1 cellular context compared by ENCODE assay signal in the genomic region with DNA sequence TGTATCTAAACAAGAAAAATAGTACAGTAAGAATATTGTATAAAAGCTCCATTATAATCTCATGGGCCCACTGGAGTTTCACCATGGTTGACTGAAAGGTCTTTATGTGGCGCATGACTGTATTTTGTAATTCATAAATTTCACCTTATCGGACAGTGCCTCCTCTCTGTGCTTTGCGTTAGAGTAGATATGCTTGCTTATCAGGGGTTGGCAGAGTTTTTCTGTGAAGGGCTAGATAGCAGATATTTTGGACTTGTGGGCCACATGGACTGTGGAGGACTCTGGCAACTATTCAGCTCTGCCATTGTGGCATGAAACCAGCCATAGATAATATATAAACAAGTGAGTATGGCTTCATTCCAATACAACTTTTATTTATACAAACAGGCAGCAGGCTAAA.
TF ChIP-seq lines count a peak whose summit lies in the region.

No MANE protein-coding gene starts in this region.

TF ChIP-seq in K562, 482 proteins besides CTCF, POLR2A, EP300 and RAD21 (continues in another document):
- peak; percentile 93 to 94 for TF ChIP-seq KDM1A (IDR thresholded peaks at IDR 0.05)
- TF ChIP-seq ZNF197 (CRISPR knock-in tag; IDR thresholded peaks at IDR 0.05; ENCODE audit: low read depth): peak; percentile 98
- TF ChIP-seq ZNF282 (CRISPR knock-in tag; IDR thresholded peaks at IDR 0.05): no peak
- TF ChIP-seq CHCHD3 (CRISPR knock-in tag; IDR thresholded peaks at IDR 0.05): 0 out of 2 replicates have a peak, but pooled peaks have one; percentile 16
- no peak for TF ChIP-seq ZNF165 (CRISPR knock-in tag; IDR thresholded peaks at IDR 0.05; ENCODE audit: borderline replicate concordance)
- TF ChIP-seq ZFX (CRISPR knock-in tag; IDR thresholded peaks at IDR 0.05): peak; percentile 35; the same call in 1 of the 2 replicates
- no peak for TF ChIP-seq HNRNPH1 (optimal IDR thresholded peaks at IDR 0.05; ENCODE audit: low read depth, low read length)
- TF ChIP-seq PRMT5 (CRISPR knock-in tag; IDR thresholded peaks at IDR 0.05): no peak
- TF ChIP-seq ZBTB8A (IDR thresholded peaks at IDR 0.05; ENCODE audit: partially characterized antibody): no peak
- no peak for TF ChIP-seq ZNF133 (CRISPR knock-in tag; IDR thresholded peaks at IDR 0.05)
- TF ChIP-seq GTF2E2 (tag; IDR thresholded peaks at IDR 0.05): no peak; the same call in 1 of the 2 replicates
- TF ChIP-seq ZNF584 (CRISPR knock-in tag; IDR thresholded peaks at IDR 0.05; ENCODE audit: low read depth): peak; percentile 98
- no peak for TF ChIP-seq SETDB1 (IDR thresholded peaks at IDR 0.05; ENCODE audit: low read length)
- TF ChIP-seq, protein P1, sequence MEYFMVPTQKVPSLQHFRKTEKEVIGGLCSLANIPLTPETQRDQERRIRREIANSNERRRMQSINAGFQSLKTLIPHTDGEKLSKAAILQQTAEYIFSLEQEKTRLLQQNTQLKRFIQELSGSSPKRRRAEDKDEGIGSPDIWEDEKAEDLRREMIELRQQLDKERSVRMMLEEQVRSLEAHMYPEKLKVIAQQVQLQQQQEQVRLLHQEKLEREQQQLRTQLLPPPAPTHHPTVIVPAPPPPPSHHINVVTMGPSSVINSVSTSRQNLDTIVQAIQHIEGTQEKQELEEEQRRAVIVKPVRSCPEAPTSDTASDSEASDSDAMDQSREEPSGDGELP (CRISPR knock-in tag; IDR thresholded peaks at IDR 0.05; ENCODE audit: borderline replicate concordance): peak; percentile 12; the same call in 1 of the 2 replicates
- TF ChIP-seq SRSF3 (IDR thresholded peaks at IDR 0.05; ENCODE audit: insufficient read depth, low read length): no peak
- peak; percentile 100 for TF ChIP-seq TCF3 (CRISPR knock-in tag; IDR thresholded peaks at IDR 0.05)
- TF ChIP-seq, protein P2, sequence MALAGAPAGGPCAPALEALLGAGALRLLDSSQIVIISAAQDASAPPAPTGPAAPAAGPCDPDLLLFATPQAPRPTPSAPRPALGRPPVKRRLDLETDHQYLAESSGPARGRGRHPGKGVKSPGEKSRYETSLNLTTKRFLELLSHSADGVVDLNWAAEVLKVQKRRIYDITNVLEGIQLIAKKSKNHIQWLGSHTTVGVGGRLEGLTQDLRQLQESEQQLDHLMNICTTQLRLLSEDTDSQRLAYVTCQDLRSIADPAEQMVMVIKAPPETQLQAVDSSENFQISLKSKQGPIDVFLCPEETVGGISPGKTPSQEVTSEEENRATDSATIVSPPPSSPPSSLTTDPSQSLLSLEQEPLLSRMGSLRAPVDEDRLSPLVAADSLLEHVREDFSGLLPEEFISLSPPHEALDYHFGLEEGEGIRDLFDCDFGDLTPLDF (CRISPR knock-in tag; IDR thresholded peaks at IDR 0.05): peak; percentile 44; the same call in 1 of the 2 replicates
- no peak for TF ChIP-seq ZNF408 (CRISPR knock-in tag; IDR thresholded peaks at IDR 0.05; ENCODE audit: low read depth)
- TF ChIP-seq CHD4 (IDR thresholded peaks at IDR 0.05; ENCODE audit: insufficient read depth, insufficient replicate concordance, low read depth, low read length, poor library complexity, severe bottlenecking): no peak
- TF ChIP-seq POU5F1 (IDR thresholded peaks at IDR 0.05; ENCODE audit: borderline replicate concordance, low read depth, low read length, partially characterized antibody): peak; percentile 13
- peak; percentile 84 for TF ChIP-seq ZBTB17 (CRISPR knock-in tag; IDR thresholded peaks at IDR 0.05)
- TF ChIP-seq COPS2 (conservative IDR thresholded peaks at IDR 0.05): no peak
- TF ChIP-seq ETV5 (CRISPR knock-in tag; IDR thresholded peaks at IDR 0.05; ENCODE audit: low read depth): no peak
- TF ChIP-seq ZFP1 (CRISPR knock-in tag; IDR thresholded peaks at IDR 0.05): no peak
- TF ChIP-seq, protein P3, sequence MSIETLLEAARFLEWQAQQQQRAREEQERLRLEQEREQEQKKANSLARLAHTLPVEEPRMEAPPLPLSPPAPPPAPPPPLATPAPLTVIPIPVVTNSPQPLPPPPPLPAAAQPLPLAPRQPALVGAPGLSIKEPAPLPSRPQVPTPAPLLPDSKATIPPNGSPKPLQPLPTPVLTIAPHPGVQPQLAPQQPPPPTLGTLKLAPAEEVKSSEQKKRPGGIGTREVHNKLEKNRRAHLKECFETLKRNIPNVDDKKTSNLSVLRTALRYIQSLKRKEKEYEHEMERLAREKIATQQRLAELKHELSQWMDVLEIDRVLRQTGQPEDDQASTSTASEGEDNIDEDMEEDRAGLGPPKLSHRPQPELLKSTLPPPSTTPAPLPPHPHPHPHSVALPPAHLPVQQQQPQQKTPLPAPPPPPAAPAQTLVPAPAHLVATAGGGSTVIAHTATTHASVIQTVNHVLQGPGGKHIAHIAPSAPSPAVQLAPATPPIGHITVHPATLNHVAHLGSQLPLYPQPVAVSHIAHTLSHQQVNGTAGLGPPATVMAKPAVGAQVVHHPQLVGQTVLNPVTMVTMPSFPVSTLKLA (conservative IDR thresholded peaks at IDR 0.05): peak; percentile 87 to 93
- TF ChIP-seq, protein P4, sequence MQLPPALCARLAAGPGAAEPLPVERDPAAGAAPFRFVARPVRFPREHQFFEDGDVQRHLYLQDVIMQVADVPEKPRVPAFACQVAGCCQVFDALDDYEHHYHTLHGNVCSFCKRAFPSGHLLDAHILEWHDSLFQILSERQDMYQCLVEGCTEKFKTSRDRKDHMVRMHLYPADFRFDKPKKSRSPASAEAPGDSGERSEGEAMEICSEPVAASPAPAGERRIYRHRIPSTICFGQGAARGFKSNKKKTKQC (CRISPR knock-in tag; IDR thresholded peaks at IDR 0.05): no peak
- TF ChIP-seq, protein P5, sequence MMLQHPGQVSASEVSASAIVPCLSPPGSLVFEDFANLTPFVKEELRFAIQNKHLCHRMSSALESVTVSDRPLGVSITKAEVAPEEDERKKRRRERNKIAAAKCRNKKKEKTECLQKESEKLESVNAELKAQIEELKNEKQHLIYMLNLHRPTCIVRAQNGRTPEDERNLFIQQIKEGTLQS (IDR thresholded peaks at IDR 0.05): peak; percentile 82
- TF ChIP-seq, protein P5 (CRISPR knock-in tag; conservative IDR thresholded peaks at IDR 0.05): peak; percentile 73
- TF ChIP-seq ZNF232 (CRISPR knock-in tag; IDR thresholded peaks at IDR 0.05): no peak
- TF ChIP-seq MEF2D (tag; conservative IDR thresholded peaks at IDR 0.05; ENCODE audit: low read depth): peak; percentile 94
- no peak for TF ChIP-seq XRCC5 (IDR thresholded peaks at IDR 0.05; ENCODE audit: low read depth, low read length)
- TF ChIP-seq HOXB6 (CRISPR knock-in tag; IDR thresholded peaks at IDR 0.05; ENCODE audit: borderline replicate concordance): no peak
- TF ChIP-seq, protein P6, sequence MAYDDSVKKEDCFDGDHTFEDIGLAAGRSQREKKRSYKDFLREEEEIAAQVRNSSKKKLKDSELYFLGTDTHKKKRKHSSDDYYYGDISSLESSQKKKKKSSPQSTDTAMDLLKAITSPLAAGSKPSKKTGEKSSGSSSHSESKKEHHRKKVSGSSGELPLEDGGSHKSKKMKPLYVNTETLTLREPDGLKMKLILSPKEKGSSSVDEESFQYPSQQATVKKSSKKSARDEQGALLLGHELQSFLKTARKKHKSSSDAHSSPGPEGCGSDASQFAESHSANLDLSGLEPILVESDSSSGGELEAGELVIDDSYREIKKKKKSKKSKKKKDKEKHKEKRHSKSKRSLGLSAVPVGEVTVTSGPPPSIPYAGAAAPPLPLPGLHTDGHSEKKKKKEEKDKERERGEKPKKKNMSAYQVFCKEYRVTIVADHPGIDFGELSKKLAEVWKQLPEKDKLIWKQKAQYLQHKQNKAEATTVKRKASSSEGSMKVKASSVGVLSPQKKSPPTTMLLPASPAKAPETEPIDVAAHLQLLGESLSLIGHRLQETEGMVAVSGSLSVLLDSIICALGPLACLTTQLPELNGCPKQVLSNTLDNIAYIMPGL (CRISPR knock-in tag; IDR thresholded peaks at IDR 0.05): no peak
- no peak for TF ChIP-seq CBFB (CRISPR knock-in tag; IDR thresholded peaks at IDR 0.05)
- peak; percentile 29; the same call in 1 of the 2 replicates for TF ChIP-seq ZNF668 (CRISPR knock-in tag; IDR thresholded peaks at IDR 0.05)
- TF ChIP-seq, protein P7, sequence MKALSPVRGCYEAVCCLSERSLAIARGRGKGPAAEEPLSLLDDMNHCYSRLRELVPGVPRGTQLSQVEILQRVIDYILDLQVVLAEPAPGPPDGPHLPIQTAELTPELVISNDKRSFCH (CRISPR knock-in tag; IDR thresholded peaks at IDR 0.05): no peak
- TF ChIP-seq, protein P7 (tag; IDR thresholded peaks at IDR 0.05): peak; percentile 73; the same call in 1 of the 2 replicates
- no peak for TF ChIP-seq SMC3 (conservative IDR thresholded peaks at IDR 0.05; ENCODE audit: insufficient read depth, low read depth, low read length)
- no peak for TF ChIP-seq NFE2L1 (tag; IDR thresholded peaks at IDR 0.05; ENCODE audit: borderline replicate concordance, low read depth)
- TF ChIP-seq ZKSCAN8 (CRISPR knock-in tag; IDR thresholded peaks at IDR 0.05): peak; percentile 94
- TF ChIP-seq ZNF445 (CRISPR knock-in tag; IDR thresholded peaks at IDR 0.05; ENCODE audit: low read depth): peak; percentile 38; the same call in 1 of the 2 replicates
- peak; percentile 89 to 92 for TF ChIP-seq NCOA2 (IDR thresholded peaks at IDR 0.05; ENCODE audit: partially characterized antibody in 2 of 2)
- TF ChIP-seq, protein P8, sequence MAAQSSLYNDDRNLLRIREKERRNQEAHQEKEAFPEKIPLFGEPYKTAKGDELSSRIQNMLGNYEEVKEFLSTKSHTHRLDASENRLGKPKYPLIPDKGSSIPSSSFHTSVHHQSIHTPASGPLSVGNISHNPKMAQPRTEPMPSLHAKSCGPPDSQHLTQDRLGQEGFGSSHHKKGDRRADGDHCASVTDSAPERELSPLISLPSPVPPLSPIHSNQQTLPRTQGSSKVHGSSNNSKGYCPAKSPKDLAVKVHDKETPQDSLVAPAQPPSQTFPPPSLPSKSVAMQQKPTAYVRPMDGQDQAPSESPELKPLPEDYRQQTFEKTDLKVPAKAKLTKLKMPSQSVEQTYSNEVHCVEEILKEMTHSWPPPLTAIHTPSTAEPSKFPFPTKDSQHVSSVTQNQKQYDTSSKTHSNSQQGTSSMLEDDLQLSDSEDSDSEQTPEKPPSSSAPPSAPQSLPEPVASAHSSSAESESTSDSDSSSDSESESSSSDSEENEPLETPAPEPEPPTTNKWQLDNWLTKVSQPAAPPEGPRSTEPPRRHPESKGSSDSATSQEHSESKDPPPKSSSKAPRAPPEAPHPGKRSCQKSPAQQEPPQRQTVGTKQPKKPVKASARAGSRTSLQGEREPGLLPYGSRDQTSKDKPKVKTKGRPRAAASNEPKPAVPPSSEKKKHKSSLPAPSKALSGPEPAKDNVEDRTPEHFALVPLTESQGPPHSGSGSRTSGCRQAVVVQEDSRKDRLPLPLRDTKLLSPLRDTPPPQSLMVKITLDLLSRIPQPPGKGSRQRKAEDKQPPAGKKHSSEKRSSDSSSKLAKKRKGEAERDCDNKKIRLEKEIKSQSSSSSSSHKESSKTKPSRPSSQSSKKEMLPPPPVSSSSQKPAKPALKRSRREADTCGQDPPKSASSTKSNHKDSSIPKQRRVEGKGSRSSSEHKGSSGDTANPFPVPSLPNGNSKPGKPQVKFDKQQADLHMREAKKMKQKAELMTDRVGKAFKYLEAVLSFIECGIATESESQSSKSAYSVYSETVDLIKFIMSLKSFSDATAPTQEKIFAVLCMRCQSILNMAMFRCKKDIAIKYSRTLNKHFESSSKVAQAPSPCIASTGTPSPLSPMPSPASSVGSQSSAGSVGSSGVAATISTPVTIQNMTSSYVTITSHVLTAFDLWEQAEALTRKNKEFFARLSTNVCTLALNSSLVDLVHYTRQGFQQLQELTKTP (IDR thresholded peaks at IDR 0.05; ENCODE audit: low read depth in 1 of 2, partially characterized antibody in 2 of 2): peak in 1 of 2 experiments; percentile 95
- peak; percentile 50 to 56 for TF ChIP-seq NRF1 (conservative IDR thresholded peaks at IDR 0.05 in 1 of 2, IDR thresholded peaks at IDR 0.05 in 1 of 2)
- peak; percentile 99 for TF ChIP-seq PHB2 (IDR thresholded peaks at IDR 0.05; ENCODE audit: low read depth)
- no peak for TF ChIP-seq RFX1 (IDR thresholded peaks at IDR 0.05)
- no peak for TF ChIP-seq ZNF695 (CRISPR knock-in tag; IDR thresholded peaks at IDR 0.05)
- no peak for TF ChIP-seq FOXA1 (IDR thresholded peaks at IDR 0.05; ENCODE audit: borderline replicate concordance)
- no peak for TF ChIP-seq ZNF263 (CRISPR knock-in tag; IDR thresholded peaks at IDR 0.05; ENCODE audit: borderline replicate concordance)
- peak; percentile 76; the same call in 1 of the 2 replicates for TF ChIP-seq ZNF444 (CRISPR knock-in tag; IDR thresholded peaks at IDR 0.05)
- TF ChIP-seq, protein P9, sequence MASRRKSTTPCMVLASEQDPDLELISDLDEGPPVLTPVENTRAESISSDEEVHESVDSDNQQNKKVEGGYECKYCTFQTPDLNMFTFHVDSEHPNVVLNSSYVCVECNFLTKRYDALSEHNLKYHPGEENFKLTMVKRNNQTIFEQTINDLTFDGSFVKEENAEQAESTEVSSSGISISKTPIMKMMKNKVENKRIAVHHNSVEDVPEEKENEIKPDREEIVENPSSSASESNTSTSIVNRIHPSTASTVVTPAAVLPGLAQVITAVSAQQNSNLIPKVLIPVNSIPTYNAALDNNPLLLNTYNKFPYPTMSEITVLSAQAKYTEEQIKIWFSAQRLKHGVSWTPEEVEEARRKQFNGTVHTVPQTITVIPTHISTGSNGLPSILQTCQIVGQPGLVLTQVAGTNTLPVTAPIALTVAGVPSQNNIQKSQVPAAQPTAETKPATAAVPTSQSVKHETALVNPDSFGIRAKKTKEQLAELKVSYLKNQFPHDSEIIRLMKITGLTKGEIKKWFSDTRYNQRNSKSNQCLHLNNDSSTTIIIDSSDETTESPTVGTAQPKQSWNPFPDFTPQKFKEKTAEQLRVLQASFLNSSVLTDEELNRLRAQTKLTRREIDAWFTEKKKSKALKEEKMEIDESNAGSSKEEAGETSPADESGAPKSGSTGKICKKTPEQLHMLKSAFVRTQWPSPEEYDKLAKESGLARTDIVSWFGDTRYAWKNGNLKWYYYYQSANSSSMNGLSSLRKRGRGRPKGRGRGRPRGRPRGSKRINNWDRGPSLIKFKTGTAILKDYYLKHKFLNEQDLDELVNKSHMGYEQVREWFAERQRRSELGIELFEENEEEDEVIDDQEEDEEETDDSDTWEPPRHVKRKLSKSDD (conservative IDR thresholded peaks at IDR 0.05; ENCODE audit: low read length): no peak
- TF ChIP-seq, protein P10, sequence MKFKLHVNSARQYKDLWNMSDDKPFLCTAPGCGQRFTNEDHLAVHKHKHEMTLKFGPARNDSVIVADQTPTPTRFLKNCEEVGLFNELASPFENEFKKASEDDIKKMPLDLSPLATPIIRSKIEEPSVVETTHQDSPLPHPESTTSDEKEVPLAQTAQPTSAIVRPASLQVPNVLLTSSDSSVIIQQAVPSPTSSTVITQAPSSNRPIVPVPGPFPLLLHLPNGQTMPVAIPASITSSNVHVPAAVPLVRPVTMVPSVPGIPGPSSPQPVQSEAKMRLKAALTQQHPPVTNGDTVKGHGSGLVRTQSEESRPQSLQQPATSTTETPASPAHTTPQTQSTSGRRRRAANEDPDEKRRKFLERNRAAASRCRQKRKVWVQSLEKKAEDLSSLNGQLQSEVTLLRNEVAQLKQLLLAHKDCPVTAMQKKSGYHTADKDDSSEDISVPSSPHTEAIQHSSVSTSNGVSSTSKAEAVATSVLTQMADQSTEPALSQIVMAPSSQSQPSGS (CRISPR knock-in tag; IDR thresholded peaks at IDR 0.05): no peak
- no peak for TF ChIP-seq ETS2 (tag; IDR thresholded peaks at IDR 0.05; ENCODE audit: borderline replicate concordance, poor library complexity, severe bottlenecking)
- peak; percentile 56; the same call in 1 of the 2 replicates for TF ChIP-seq CTBP1 (IDR thresholded peaks at IDR 0.05; ENCODE audit: borderline replicate concordance)
- peak; percentile 100 for TF ChIP-seq CBFA2T3 (IDR thresholded peaks at IDR 0.05)
